ENCODE assay signal across 10 cellular contexts in genomic region chr7:43028106-43028505, GRCh38.
"Had no signal": no experiment of that assay in that cellular context is flagged by ENCODE, and none has a peak within 500 bp of the region (broad histone marks: within the 10 kb centered on the region; RNA-seq: fewer than 3 reads in every experiment).

No MANE protein-coding gene starts in this region.

- H3K4me1 Mint-ChIP-seq: IgD-negative memory B cell had no signal

- H3K9me3 ChIP-seq: HAP-1 had no signal

- H3K4me3 ChIP-seq: GM23248, HAP-1 had no signal

- H3K27ac Mint-ChIP-seq: HFFc6, IgD-negative memory B cell had no signal

- H3K9ac ChIP-seq: GM23248 had no signal

- DNase-seq: GM23248, GOT3, H7, HFFc6, KG1 had no signal

- H3K9me3 Mint-ChIP-seq: HFFc6, IgD-negative memory B cell had no signal

- H3K36me3 ChIP-seq: HAP-1 had no signal

- ATAC-seq: HCT116, HepG2 had no signal

- H2AFZ ChIP-seq: GM23248 had no signal

- H3K4me1 ChIP-seq: HAP-1 had no signal

- FAIRE-seq: HepG2 had no signal

- H3K27ac ChIP-seq: GM23248, HL-60 had no signal

- H3K27me3 Mint-ChIP-seq: IgD-negative memory B cell had no signal

- H3K4me3 Mint-ChIP-seq: HFFc6, IgD-negative memory B cell had no signal

- H3K36me3 Mint-ChIP-seq: IgD-negative memory B cell had no signal
